In the genomic region with DNA sequence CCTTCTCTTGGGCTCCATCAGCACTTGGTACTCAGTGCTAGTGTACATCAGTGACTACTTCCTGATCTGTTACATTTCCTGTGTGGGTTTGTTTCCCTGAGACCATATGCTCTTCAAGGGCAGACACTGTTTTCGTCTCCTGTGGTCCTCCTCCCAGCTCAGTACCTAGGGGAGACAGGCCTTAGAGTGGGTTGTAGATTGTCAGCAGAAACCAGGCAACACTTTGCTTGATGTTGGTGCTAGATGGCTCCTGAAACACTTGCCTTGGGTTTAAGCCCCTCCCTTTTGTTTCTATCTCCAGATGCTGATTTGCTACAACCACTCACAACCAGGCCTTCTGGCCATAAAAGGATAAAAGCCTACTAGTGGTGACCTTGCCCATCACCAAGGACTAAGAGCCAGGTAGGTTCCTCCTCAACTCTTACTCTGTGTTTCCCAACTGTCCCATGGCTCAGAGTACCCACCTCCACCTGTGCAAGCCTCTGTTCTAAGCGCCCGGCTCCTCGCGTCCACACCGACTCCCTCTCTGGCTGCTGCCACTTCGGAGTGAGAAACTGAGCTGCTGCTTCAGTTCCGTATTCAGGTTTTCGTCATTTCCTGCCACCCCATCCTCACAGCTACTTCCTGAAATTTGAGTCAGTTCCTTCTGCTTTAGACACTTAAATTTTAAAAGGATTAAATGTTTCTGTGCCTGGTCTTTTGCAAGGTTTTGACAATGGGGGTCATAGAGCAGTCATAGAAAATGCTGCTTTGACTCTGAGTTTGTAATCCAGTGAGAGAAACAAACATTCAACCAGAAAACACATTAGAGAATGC, we compare ENCODE assay signal across 8 cellular contexts. TPM values are rescaled to one million over a fixed set of nuclear protein-coding genes. Genes with fewer than 3 reads are reported as not detected.
DNase-seq lines count a peak whose midpoint lies in the region; ATAC-seq and TF ChIP-seq lines count a peak whose summit lies in the region.

A gene with protein sequence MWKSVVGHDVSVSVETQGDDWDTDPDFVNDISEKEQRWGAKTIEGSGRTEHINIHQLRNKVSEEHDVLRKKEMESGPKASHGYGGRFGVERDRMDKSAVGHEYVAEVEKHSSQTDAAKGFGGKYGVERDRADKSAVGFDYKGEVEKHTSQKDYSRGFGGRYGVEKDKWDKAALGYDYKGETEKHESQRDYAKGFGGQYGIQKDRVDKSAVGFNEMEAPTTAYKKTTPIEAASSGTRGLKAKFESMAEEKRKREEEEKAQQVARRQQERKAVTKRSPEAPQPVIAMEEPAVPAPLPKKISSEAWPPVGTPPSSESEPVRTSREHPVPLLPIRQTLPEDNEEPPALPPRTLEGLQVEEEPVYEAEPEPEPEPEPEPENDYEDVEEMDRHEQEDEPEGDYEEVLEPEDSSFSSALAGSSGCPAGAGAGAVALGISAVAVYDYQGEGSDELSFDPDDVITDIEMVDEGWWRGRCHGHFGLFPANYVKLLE (minus strand): TSS at position 548 of the 816 bp plus-strand sequence. CDS start 2,556 bp downstream, outside the sequence.

- 91% methylated on average over 9 of the region's 9 CpGs for WGBS in hepatocyte (ENCODE audit: low lambda C conversion rate, missing lambda C conversion rate)

- no peaks in the 10 kb centered on the region for H3K79me2 ChIP-seq in hepatocyte

- H3K9me2 ChIP-seq in hepatocyte (replicated peaks; ENCODE audit: insufficient read depth), result no peaks in the 10 kb centered on the region

- ATAC-seq in GM18505 (IDR thresholded peaks at IDR 0.05; ENCODE audit: unreplicated experiment) (peak; percentile 84), HG02763 (IDR thresholded peaks at IDR 0.05; ENCODE audit: unreplicated experiment) (peak; percentile 77)

- H3K4me1 ChIP-seq in Peyer's patch (peaks cover 0 to 3% (median 1%) of the 10 kb centered on the region in 4 donors), hepatocyte (ENCODE audit: insufficient read depth) (no peaks in the 10 kb centered on the region)

- H3K9me3 ChIP-seq in Peyer's patch (no peaks in the 10 kb centered on the region), hepatocyte (ENCODE audit: low read depth) (no peaks in the 10 kb centered on the region)

- TF ChIP-seq POLR2A in GM18505 (IDR thresholded peaks at IDR 0.05; ENCODE audit: borderline replicate concordance, extremely low read depth, insufficient read depth, insufficient read length), result peak; percentile 99
- TF ChIP-seq POLR2A in Peyer's patch (IDR thresholded peaks at IDR 0.05), result peak; percentile 45 to 57

- TF ChIP-seq CTCF in Peyer's patch (IDR thresholded peaks at IDR 0.05) (no peak), hepatocyte (IDR thresholded peaks at IDR 0.05; ENCODE audit: poor library complexity) (no peak)

- H2AFZ ChIP-seq in hepatocyte, result no peak within 1 kb of the TSS

- H3K27ac ChIP-seq in Peyer's patch, result peak within 1 kb of the TSS; percentile 65 to 88 (median 82)
- H3K27ac ChIP-seq in hepatocyte, result peak within 1 kb of the TSS; percentile 40

- H3K4me2 ChIP-seq in hepatocyte, result no peak within 1 kb of the TSS

- no peaks in the 10 kb centered on the region for H4K20me1 ChIP-seq in hepatocyte (ENCODE audit: insufficient read depth, poor library complexity, severe bottlenecking)

- DNase-seq in Peyer's patch, result peak; percentile 53 to 90 (median 83)
- DNase-seq in activated gamma-delta T cell treated with Interleukin-2 at 50 U/mL for 16 hours, result peak; percentile 61
- DNase-seq in hepatocyte (ENCODE audit: low spot score), result no peak
- DNase-seq in stimulated activated CD4-positive, alpha-beta T cell treated with anti-CD3 and anti-CD28 coated beads, TNF-alpha, amount 100 ng/mL, for 1 hour (ENCODE audit: low read depth in 3 of 3, low spot score in 1 of 3), result peak; percentile 35 to 45 (median 36)
- no peak for DNase-seq in NCI-H1694 (lab: John Stamatoyannopoulos, UW)
- DNase-seq in NCI-H69 (lab: John Stamatoyannopoulos, UW), result no peak

- H3K4me3 ChIP-seq in Peyer's patch, result peak within 1 kb of the TSS; percentile 31 to 47 (median 44)
- no peak within 1 kb of the TSS for H3K4me3 ChIP-seq in hepatocyte

- H3K27me3 ChIP-seq in Peyer's patch (no peaks in the 10 kb centered on the region), hepatocyte (no peaks in the 10 kb centered on the region)

- H3K36me3 ChIP-seq in Peyer's patch (peaks cover 0 to 37% (median 0%) of the 10 kb centered on the region in 3 donors), hepatocyte (replicated peaks; ENCODE audit: insufficient read depth, low read depth) (peaks cover 3% of the 10 kb centered on the region)

RNA-seq across cellular contexts. Expression of the gene that starts here (rescaled TPM):
- total RNA-seq in Peyer's patch, result 100 to 1,000 TPM in 1 of 4 donors, 10 to 100 TPM in 3; 20.3 to 161 (median 28.0) TPM
- total RNA-seq in hepatocyte, result 1.3 TPM in 2 replicates
- polyA plus RNA-seq in hepatocyte, result 1.1 TPM in 1 of 2 replicates, not detected in the other

Comparison
In these comparisons a context has a peak if more than half of its experiments do, and no peak if none do; other contexts are left out.
1. DNase-seq: peak in Peyer's patch (3 of 3), activated gamma-delta T cell treated with Interleukin-2 at 50 U/mL for 16 hours (single experiment) and stimulated activated CD4-positive, alpha-beta T cell treated with anti-CD3 and anti-CD28 coated beads, TNF-alpha, amount 100 ng/mL, for 1 hour (3 of 3); none in hepatocyte (single experiment), NCI-H1694 (single experiment) and NCI-H69 (single experiment).